1 cellular context compared by ENCODE assay signal in genomic region chr11:72753341-72754148, GRCh38.
TF ChIP-seq lines count a peak whose summit lies in the region.

No MANE protein-coding gene starts in this region.

TF ChIP-seq in H1, 55 proteins besides CTCF, POLR2A, EP300 and RAD21:
- TF ChIP-seq HDAC6 (IDR thresholded peaks at IDR 0.05; ENCODE audit: low read depth, low read length) (no peak), SIRT6 (IDR thresholded peaks at IDR 0.05; ENCODE audit: low read length) (no peak), CHD7 (IDR thresholded peaks at IDR 0.05; ENCODE audit: insufficient replicate concordance, low read length) (no peak), JUN (IDR thresholded peaks at IDR 0.05; ENCODE audit: low read depth, low read length) (no peak), ATF3 (IDR thresholded peaks at IDR 0.05; ENCODE audit: insufficient read depth, low read depth, low read length) (no peak), KDM5A (IDR thresholded peaks at IDR 0.05; ENCODE audit: low read length) (no peak), RXRA (IDR thresholded peaks at IDR 0.05; ENCODE audit: insufficient read depth, low read depth, low read length) (no peak), TAF7 (optimal IDR thresholded peaks at IDR 0.05; ENCODE audit: borderline replicate concordance, low read depth, low read length) (no peak)
TF ChIP-seq in H1: peak in this region for 0.
